Comparison of ENCODE assay signal across 23 cellular contexts in genomic region chr6:37366910-37367309, GRCh38. TPM values are rescaled to one million over a fixed set of nuclear protein-coding genes. Genes with fewer than 3 reads are reported as not detected.
DNase-seq lines count a peak whose midpoint lies in the region; ATAC-seq, FAIRE-seq and TF ChIP-seq lines count a peak whose summit lies in the region.
"Had no signal": no experiment of that assay in that cellular context is flagged by ENCODE, and none has a peak within 500 bp of the region (broad histone marks: within the 10 kb centered on the region; RNA-seq: fewer than 3 reads in every experiment).

No MANE protein-coding gene starts in this region.

- H3K27me3 ChIP-seq in small intestine (ENCODE audit: control insufficient read depth in 2 of 2, insufficient read depth in 2 of 2, low read length in 2 of 2): no peaks in the 10 kb centered on the region
- H3K27me3 ChIP-seq: heart right ventricle had no signal

- peaks cover 3 to 16% of the 10 kb centered on the region in 2 donors for H3K36me3 ChIP-seq in small intestine (ENCODE audit: control insufficient read depth in 2 of 2, insufficient read depth in 2 of 2, low read length in 2 of 2)

- FAIRE-seq in small intestine (lab: Jason Lieb, UNC): no peak

- H3K4me1 ChIP-seq in small intestine (ENCODE audit: control insufficient read depth in 2 of 2, insufficient read depth in 1 of 2, low read depth in 1 of 2, low read length in 1 of 2): no peaks in the 10 kb centered on the region

- H3K4me3 ChIP-seq in epithelial cell of esophagus (ENCODE audit: low read length) (no peak overlapping the region), small intestine (ENCODE audit: low read depth in 1 of 2, low read length in 2 of 2) (no peak overlapping the region)
- H3K4me3 ChIP-seq: heart right ventricle, mucosa of descending colon had no signal

- no peaks in the 10 kb centered on the region for H3K9me3 ChIP-seq in small intestine (ENCODE audit: control insufficient read depth, low read depth)
- H3K9me3 ChIP-seq: heart right ventricle, mucosa of descending colon had no signal

- intact Hi-C loops in left colon (cut with DNase I, micrococcal nuclease): no loop called here

- WGBS in small intestine, 3 donors: 83 to 89% (median 85%) methylated on average over 3 of the region's 3 CpGs

- H3K27ac ChIP-seq in small intestine (ENCODE audit: low read depth in 1 of 2, low read length in 1 of 2): no peak overlapping the region
- H3K27ac ChIP-seq: C4-2B, heart right ventricle, HL-60 had no signal

- no peak for ATAC-seq in left colon
- ATAC-seq: heart right ventricle; mucosa of descending colon; stimulated activated naive B cell treated with anti-CD40 and anti-IgM and Interleukin-4, amounts not matched to agents 10 μg/mL and 1 μg/mL and 100 μg/mL, for 72 hours had no signal

- TF ChIP-seq CTCF in epithelial cell of esophagus (IDR thresholded peaks at IDR 0.05; ENCODE audit: insufficient read depth, low read depth, low read length, missing control alignments): no peak

- DNase-seq in LHCN-M2 (ENCODE audit: low read depth) (peak; percentile 8), NCI-H69 (lab: John Stamatoyannopoulos, UW) (peak; percentile 95), epithelial cell of esophagus (ENCODE audit: low read depth) (peak; percentile 48), small intestine (peak; percentile 28), left colon (no peak), AG20443 (ENCODE audit: low spot score) (no peak)
- no peak for DNase-seq in activated CD4-positive, alpha-beta T cell treated with anti-CD3 and anti-CD28 coated beads for 1 hour
- DNase-seq: activated CD4-positive, alpha-beta T cell treated with anti-CD3 and anti-CD28 coated beads, Interleukin-2, amount 10 ng/mL, durations not matched to agents 24 days and 14 days; activated gamma-delta T cell; activated T-cell treated with anti-CD3 and anti-CD28 coated beads, Interleukin-2, amount 50 U/mL, for 24 hours; DND-41; foreskin melanocyte; heart right ventricle; HFFc6; mucosa of descending colon; NCI-H1048; NCI-H1930; NK-92 treated with Interleukin-12 subunit alpha and Interleukin-12 subunit beta, amount 100 ng/mL, for 24 hours; right cardiac atrium; SHP77; stimulated activated naive B cell treated with anti-CD40 and anti-IgM and Interleukin-4, amounts not matched to agents 10 μg/mL and 1 μg/mL and 100 μg/mL, for 72 hours had no signal

RNA-seq across cellular contexts. Expression of gene RNF8, which starts 13.1 kb away (rescaled TPM):
- 16.6 and 23.6 TPM in 2 replicates for total RNA-seq in LHCN-M2 (2014; rRNA removed)
- 12.8 TPM for polyA plus RNA-seq in LHCN-M2 (2012)
- 10 to 100 TPM; 12.7 to 13.5 (median 13.3) TPM for polyA plus RNA-seq in small intestine
- total RNA-seq in left colon: 10 to 100 TPM; 11.9 to 12.5 TPM

Comparison
In these comparisons a context has a peak if more than half of its experiments do, and no peak if none do; other contexts are left out.
1. DNase-seq: peak in LHCN-M2 (single experiment), NCI-H69 (single experiment), epithelial cell of esophagus (single experiment) and small intestine (single experiment); none in left colon (0 of 2), activated CD4-positive, alpha-beta T cell treated with anti-CD3 and anti-CD28 coated beads for 1 hour (single experiment) and AG20443 (single experiment).